1 cellular context compared by ENCODE assay signal in the genomic region with DNA sequence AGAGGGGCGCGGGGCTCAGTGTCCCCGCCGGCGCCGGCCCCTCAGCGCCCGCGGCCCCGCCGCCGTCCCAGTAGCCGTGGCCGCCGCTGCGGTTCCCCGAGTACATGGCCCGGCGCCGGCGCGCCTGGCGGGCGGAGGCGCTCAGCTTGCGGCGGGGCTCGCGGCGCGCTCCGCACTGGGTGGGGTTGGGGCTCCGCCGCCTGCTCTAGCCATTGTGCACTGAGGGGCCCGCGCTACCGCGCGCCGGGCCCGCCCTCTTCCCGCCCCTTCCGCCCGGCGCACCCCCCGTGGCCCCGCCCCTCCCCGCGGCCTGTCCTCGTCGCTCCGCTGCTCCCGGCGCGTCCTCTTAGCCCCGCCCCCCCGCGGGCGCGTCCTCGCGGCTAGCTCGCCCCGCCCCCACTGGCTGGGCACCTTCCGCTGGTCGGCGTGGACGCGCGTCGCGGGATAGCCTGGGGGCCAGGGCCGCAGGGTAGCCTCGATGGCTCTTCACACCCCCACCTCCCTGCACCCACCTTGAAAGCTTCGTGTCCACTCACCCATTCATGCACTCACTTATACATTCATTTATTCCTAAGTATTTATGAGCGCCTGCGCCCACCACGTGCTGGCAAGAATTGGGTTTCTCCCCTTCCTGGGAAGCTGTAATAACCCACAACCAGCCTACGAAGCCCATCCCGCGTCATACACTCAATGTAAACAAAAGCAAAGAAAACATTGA.
A peak's percentile ranks its signal among the peaks of the same experiment; 100 is the strongest.
TF ChIP-seq lines count a peak whose summit lies in the region.

A gene with protein sequence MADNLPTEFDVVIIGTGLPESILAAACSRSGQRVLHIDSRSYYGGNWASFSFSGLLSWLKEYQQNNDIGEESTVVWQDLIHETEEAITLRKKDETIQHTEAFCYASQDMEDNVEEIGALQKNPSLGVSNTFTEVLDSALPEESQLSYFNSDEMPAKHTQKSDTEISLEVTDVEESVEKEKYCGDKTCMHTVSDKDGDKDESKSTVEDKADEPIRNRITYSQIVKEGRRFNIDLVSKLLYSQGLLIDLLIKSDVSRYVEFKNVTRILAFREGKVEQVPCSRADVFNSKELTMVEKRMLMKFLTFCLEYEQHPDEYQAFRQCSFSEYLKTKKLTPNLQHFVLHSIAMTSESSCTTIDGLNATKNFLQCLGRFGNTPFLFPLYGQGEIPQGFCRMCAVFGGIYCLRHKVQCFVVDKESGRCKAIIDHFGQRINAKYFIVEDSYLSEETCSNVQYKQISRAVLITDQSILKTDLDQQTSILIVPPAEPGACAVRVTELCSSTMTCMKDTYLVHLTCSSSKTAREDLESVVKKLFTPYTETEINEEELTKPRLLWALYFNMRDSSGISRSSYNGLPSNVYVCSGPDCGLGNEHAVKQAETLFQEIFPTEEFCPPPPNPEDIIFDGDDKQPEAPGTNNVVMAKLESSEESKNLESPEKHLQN (minus strand): TSS at position 221 of the 718 bp plus-strand sequence. CDS start 4,603 bp downstream, outside the sequence.
A gene with protein sequence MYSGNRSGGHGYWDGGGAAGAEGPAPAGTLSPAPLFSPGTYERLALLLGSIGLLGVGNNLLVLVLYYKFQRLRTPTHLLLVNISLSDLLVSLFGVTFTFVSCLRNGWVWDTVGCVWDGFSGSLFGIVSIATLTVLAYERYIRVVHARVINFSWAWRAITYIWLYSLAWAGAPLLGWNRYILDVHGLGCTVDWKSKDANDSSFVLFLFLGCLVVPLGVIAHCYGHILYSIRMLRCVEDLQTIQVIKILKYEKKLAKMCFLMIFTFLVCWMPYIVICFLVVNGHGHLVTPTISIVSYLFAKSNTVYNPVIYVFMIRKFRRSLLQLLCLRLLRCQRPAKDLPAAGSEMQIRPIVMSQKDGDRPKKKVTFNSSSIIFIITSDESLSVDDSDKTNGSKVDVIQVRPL (minus strand): TSS at position 221 of the 718 bp plus-strand sequence. CDS start 115 bp downstream, at position 106.

TF ChIP-seq in SK-N-SH, 30 proteins besides CTCF, POLR2A, EP300 and RAD21 (continued from another document):
- peak; percentile 21; the same call in 1 of the 2 replicates for TF ChIP-seq GABPA (IDR thresholded peaks at IDR 0.05; ENCODE audit: low read depth)
- 0 out of 2 replicates have a peak, but pooled peaks have one; percentile 18 for TF ChIP-seq MXI1 (IDR thresholded peaks at IDR 0.05; ENCODE audit: low read depth, low read length)
- TF ChIP-seq NRF1 (IDR thresholded peaks at IDR 0.05; ENCODE audit: low read depth, low read length), result peak; percentile 28; the same call in 1 of the 2 replicates
- TF ChIP-seq, protein P1, sequence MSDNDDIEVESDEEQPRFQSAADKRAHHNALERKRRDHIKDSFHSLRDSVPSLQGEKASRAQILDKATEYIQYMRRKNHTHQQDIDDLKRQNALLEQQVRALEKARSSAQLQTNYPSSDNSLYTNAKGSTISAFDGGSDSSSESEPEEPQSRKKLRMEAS (IDR thresholded peaks at IDR 0.05; ENCODE audit: low read depth), result 0 out of 2 replicates have a peak, but pooled peaks have one; percentile 31
- no peak for TF ChIP-seq JUND (IDR thresholded peaks at IDR 0.05)
- TF ChIP-seq, protein P2, sequence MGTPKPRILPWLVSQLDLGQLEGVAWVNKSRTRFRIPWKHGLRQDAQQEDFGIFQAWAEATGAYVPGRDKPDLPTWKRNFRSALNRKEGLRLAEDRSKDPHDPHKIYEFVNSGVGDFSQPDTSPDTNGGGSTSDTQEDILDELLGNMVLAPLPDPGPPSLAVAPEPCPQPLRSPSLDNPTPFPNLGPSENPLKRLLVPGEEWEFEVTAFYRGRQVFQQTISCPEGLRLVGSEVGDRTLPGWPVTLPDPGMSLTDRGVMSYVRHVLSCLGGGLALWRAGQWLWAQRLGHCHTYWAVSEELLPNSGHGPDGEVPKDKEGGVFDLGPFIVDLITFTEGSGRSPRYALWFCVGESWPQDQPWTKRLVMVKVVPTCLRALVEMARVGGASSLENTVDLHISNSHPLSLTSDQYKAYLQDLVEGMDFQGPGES (IDR thresholded peaks at IDR 0.05; ENCODE audit: low read depth, low read length), result no peak
- TF ChIP-seq FOXJ3 (CRISPR knock-in tag; IDR thresholded peaks at IDR 0.05), result no peak
- peak; percentile 50; the same call in 1 of the 2 replicates for TF ChIP-seq SIN3A (IDR thresholded peaks at IDR 0.05; ENCODE audit: borderline replicate concordance, low read depth, low read length)
